ENCODE assay signal across 13 cellular contexts in the genomic region with DNA sequence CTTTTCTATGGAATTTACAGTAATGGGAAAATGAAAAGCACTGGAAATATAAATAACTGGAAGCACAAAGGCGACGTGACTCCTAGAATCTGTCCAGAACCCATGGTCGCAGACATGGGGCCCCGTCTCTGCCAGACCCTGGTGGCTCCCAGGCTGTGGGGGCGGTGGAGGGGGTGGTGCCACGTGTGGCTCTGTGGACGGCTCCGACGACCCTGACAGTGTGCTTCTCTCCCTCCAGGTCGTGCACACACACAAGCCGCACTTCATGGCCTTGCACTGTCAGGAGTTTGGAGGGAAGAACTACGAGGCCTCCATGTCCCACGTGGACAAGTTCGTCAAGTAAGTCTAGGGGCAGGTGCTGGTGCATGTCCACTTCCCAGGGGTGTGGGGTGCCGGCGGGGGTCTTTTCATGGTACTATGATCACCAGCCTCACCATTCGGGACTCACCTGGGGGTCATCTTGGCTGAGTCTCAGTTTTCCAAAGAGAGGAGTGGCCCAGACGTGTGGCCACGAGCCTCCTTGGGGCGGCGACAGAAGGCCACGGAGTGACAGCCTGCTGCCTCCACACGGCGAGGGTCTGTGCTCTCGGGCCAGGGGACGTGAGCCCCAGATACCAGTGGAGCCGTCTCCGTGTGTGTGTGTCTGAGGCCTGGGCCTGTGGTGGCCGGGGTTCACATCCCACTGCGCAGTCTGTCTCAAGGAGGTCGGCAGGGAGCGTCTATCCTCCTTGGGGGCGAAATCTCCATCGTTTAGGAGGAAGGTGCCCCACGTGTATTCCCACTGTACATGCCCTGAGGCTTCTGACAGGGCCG.
"Had no signal": no experiment of that assay in that cellular context is flagged by ENCODE, and none has a peak within 500 bp of the region (broad histone marks: within the 10 kb centered on the region; RNA-seq: fewer than 3 reads in every experiment).

No MANE protein-coding gene starts in this region.

- H3K9me3 Mint-ChIP-seq: activated CD4-positive, alpha-beta memory T cell treated with anti-CD3 and anti-CD28 coated beads for 36 hours; activated naive CD4-positive, alpha-beta T cell treated with anti-CD3 and anti-CD28 coated beads for 36 hours; mesothelial cell of epicardium; neural crest cell; stimulated activated memory B cell treated with anti-CD40 and anti-IgM and Interleukin-4, amounts not matched to agents 10 μg/mL and 1 μg/mL and 100 μg/mL, for 72 hours had no signal

- H3K4me3 Mint-ChIP-seq: activated CD4-positive, alpha-beta memory T cell treated with anti-CD3 and anti-CD28 coated beads for 36 hours; activated naive CD4-positive, alpha-beta T cell treated with anti-CD3 and anti-CD28 coated beads for 36 hours; mesothelial cell of epicardium; neural crest cell; stimulated activated memory B cell treated with anti-CD40 and anti-IgM and Interleukin-4, amounts not matched to agents 10 μg/mL and 1 μg/mL and 100 μg/mL, for 72 hours had no signal

- H3K27ac ChIP-seq: adrenal gland, left lung, parathyroid adenoma, upper lobe of left lung had no signal

- H3K27me3 ChIP-seq: adrenal gland, left lung, upper lobe of left lung had no signal

- H3K36me3 ChIP-seq: adrenal gland had no signal

- H3K4me1 ChIP-seq: adrenal gland, left lung, parathyroid adenoma had no signal

- H3K36me3 Mint-ChIP-seq: activated CD4-positive, alpha-beta memory T cell treated with anti-CD3 and anti-CD28 coated beads for 36 hours had no signal

- H3K9me3 ChIP-seq: adrenal gland, left lung, upper lobe of left lung had no signal

- H3K27ac Mint-ChIP-seq: activated CD4-positive, alpha-beta memory T cell treated with anti-CD3 and anti-CD28 coated beads for 36 hours; activated naive CD4-positive, alpha-beta T cell treated with anti-CD3 and anti-CD28 coated beads for 36 hours; mesothelial cell of epicardium; stimulated activated memory B cell treated with anti-CD40 and anti-IgM and Interleukin-4, amounts not matched to agents 10 μg/mL and 1 μg/mL and 100 μg/mL, for 72 hours had no signal

- DNase-seq: activated CD4-positive, alpha-beta memory T cell treated with anti-CD3 and anti-CD28 coated beads for 36 hours; activated naive CD4-positive, alpha-beta T cell treated with anti-CD3 and anti-CD28 coated beads for 36 hours; activated T-cell treated with anti-CD3 and anti-CD28 coated beads, Interleukin-2, amount 50 U/mL, for 48 hours; adrenal gland; dermis blood vessel endothelial cell; stimulated activated CD4-positive, alpha-beta T cell treated with anti-CD3 and anti-CD28 coated beads, Interleukin-1b, Interleukin-23, amount 100 ng/mL, for 48 hours; T-helper 9 cell; upper lobe of left lung had no signal

- H3K4me3 ChIP-seq: adrenal gland, left lung, upper lobe of left lung had no signal

- H3K27me3 Mint-ChIP-seq: activated CD4-positive, alpha-beta memory T cell treated with anti-CD3 and anti-CD28 coated beads for 36 hours; stimulated activated memory B cell treated with anti-CD40 and anti-IgM and Interleukin-4, amounts not matched to agents 10 μg/mL and 1 μg/mL and 100 μg/mL, for 72 hours had no signal

- ATAC-seq: left lung; stimulated activated memory B cell treated with anti-CD40 and anti-IgM and Interleukin-4, amounts not matched to agents 10 μg/mL and 1 μg/mL and 100 μg/mL, for 72 hours had no signal

- H3K9ac ChIP-seq: parathyroid adenoma had no signal
